13 cellular contexts compared by ENCODE assay signal in the genomic region with DNA sequence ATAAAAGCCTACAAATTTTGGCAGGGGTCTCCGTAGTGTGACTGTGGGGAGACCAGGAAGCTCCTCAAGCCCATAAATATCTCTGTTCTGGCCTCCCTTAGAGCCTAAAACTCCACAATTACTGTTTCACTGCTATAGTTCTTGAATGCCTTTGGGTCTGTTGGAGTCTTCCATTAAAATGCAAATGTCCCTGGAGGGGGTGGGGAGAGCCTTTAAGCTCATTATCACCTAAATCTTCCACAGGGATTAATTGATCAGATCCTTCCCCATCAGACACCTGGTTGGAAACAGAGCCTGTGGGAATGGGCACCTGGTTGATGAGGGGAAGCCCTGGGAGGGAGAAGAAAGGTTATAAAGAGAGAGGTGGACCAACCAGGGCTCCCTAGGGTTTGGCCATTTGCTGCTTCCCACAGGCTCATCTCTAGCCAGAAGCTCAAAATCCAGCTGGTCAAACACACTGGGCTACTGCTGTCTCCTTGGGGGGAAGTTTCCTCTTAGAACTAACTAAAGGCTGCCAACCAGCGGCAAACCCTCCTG.
DNase-seq lines count a peak whose midpoint lies in the region; ATAC-seq and TF ChIP-seq lines count a peak whose summit lies in the region.
"Had no signal": no experiment of that assay in that cellular context is flagged by ENCODE, and none has a peak within 500 bp of the region (broad histone marks: within the 10 kb centered on the region; RNA-seq: fewer than 3 reads in every experiment).

No MANE protein-coding gene starts in this region.

- intact Hi-C loops in activated CD4-positive, alpha-beta T cell treated with anti-CD3 and anti-CD28 coated beads, Interleukin-2, amount 10 ng/mL, durations not matched to agents 24 days and 14 days (cut with micrococcal nuclease): no loop called here

- DNase-seq in NCI-H82 treated with DMSO at 0.1 percent for 48 hours (lab: John Stamatoyannopoulos, UW; ENCODE audit: unreplicated experiment) (peak; percentile 2), epithelial cell of prostate (ENCODE audit: low read depth, low spot score) (no peak), nephron progenitor cell (no peak), upper lobe of left lung (no peak), HT-29 (ENCODE audit: low spot score) (no peak), NCI-H446 treated with DMSO at 0.1 percent for 48 hours (lab: John Stamatoyannopoulos, UW) (no peak)
- DNase-seq in activated CD4-positive, alpha-beta T cell treated with anti-CD3 and anti-CD28 coated beads, Interleukin-2, amount 10 ng/mL, durations not matched to agents 24 days and 14 days: no peak
- DNase-seq: activated CD4-positive, alpha-beta T cell treated with anti-CD3 and anti-CD28 coated beads, Interleukin-2, amount 50 U/mL, for 1 hour; activated naive CD8-positive, alpha-beta T cell treated with anti-CD3 and anti-CD28 coated beads for 36 hours; activated T-cell treated with anti-CD3 and anti-CD28 coated beads, Interleukin-2, amount 50 U/mL, for 1 hour; hippocampal formation; NCI-H1694 treated with DMSO at 0.1 percent for 48 hours had no signal

- peaks cover 4 to 18% (median 17%) of the 10 kb centered on the region in 4 donors for H3K4me1 ChIP-seq in upper lobe of left lung

- no peak overlapping the region for H3K4me3 Mint-ChIP-seq in nephron progenitor cell
- H3K4me3 Mint-ChIP-seq in activated CD4-positive, alpha-beta T cell treated with anti-CD3 and anti-CD28 coated beads, Interleukin-2, amount 10 ng/mL, durations not matched to agents 24 days and 14 days: no peak overlapping the region
- H3K4me3 Mint-ChIP-seq: activated naive CD8-positive, alpha-beta T cell treated with anti-CD3 and anti-CD28 coated beads for 36 hours had no signal

- H3K27me3 Mint-ChIP-seq in nephron progenitor cell (ENCODE audit: low read depth, poor library complexity): no peaks in the 10 kb centered on the region
- no peaks in the 10 kb centered on the region for H3K27me3 Mint-ChIP-seq in activated CD4-positive, alpha-beta T cell treated with anti-CD3 and anti-CD28 coated beads, Interleukin-2, amount 10 ng/mL, durations not matched to agents 24 days and 14 days

- ATAC-seq in upper lobe of left lung (ENCODE audit: low FRiP score in 2 of 2): peak in 1 of 2 donors; percentile 55
- ATAC-seq: GM12878 had no signal

- peaks cover 56% of the 10 kb centered on the region for H3K36me3 Mint-ChIP-seq in nephron progenitor cell (ENCODE audit: low read depth)
- no peaks in the 10 kb centered on the region for H3K36me3 Mint-ChIP-seq in activated CD4-positive, alpha-beta T cell treated with anti-CD3 and anti-CD28 coated beads, Interleukin-2, amount 10 ng/mL, durations not matched to agents 24 days and 14 days (ENCODE audit: low read depth)
- H3K36me3 Mint-ChIP-seq: activated naive CD8-positive, alpha-beta T cell treated with anti-CD3 and anti-CD28 coated beads for 36 hours had no signal

- no peak for TF ChIP-seq POLR2A in upper lobe of left lung (IDR thresholded peaks at IDR 0.05)

- peaks cover 97% of the 10 kb centered on the region for H3K9me3 Mint-ChIP-seq in nephron progenitor cell
- peaks cover 14% of the 10 kb centered on the region for H3K9me3 Mint-ChIP-seq in activated CD4-positive, alpha-beta T cell treated with anti-CD3 and anti-CD28 coated beads, Interleukin-2, amount 10 ng/mL, durations not matched to agents 24 days and 14 days

- H3K36me3 ChIP-seq in upper lobe of left lung: no peaks in the 10 kb centered on the region

- TF ChIP-seq CTCF in nephron progenitor cell (IDR thresholded peaks at IDR 0.05) (no peak), upper lobe of left lung (IDR thresholded peaks at IDR 0.05) (no peak)

- H3K27me3 ChIP-seq in upper lobe of left lung: no peaks in the 10 kb centered on the region

- peak overlapping the region; percentile 99 for H3K27ac Mint-ChIP-seq in nephron progenitor cell
- no peak overlapping the region for H3K27ac Mint-ChIP-seq in activated CD4-positive, alpha-beta T cell treated with anti-CD3 and anti-CD28 coated beads, Interleukin-2, amount 10 ng/mL, durations not matched to agents 24 days and 14 days
- H3K27ac Mint-ChIP-seq: activated naive CD8-positive, alpha-beta T cell treated with anti-CD3 and anti-CD28 coated beads for 36 hours had no signal

- peaks cover 27% of the 10 kb centered on the region for H3K4me1 Mint-ChIP-seq in nephron progenitor cell
- H3K4me1 Mint-ChIP-seq in activated CD4-positive, alpha-beta T cell treated with anti-CD3 and anti-CD28 coated beads, Interleukin-2, amount 10 ng/mL, durations not matched to agents 24 days and 14 days: no peaks in the 10 kb centered on the region
- H3K4me1 Mint-ChIP-seq: activated naive CD8-positive, alpha-beta T cell treated with anti-CD3 and anti-CD28 coated beads for 36 hours had no signal

- H3K27ac ChIP-seq in epithelial cell of prostate (peak overlapping the region; percentile 3), upper lobe of left lung (peak overlapping the region; percentile 34 to 77 (median 55))

- no peak for TF ChIP-seq EP300 in upper lobe of left lung (IDR thresholded peaks at IDR 0.05)

- no peaks in the 10 kb centered on the region for H3K9me3 ChIP-seq in upper lobe of left lung

- 95 to 98% methylated on average over 2 of the region's 2 CpGs for WGBS in upper lobe of left lung, 2 donors

- H3K4me3 ChIP-seq in upper lobe of left lung: no peak overlapping the region
- H3K4me3 ChIP-seq: GM12878 had no signal
